ENCODE assay signal across 38 cellular contexts in the genomic region with DNA sequence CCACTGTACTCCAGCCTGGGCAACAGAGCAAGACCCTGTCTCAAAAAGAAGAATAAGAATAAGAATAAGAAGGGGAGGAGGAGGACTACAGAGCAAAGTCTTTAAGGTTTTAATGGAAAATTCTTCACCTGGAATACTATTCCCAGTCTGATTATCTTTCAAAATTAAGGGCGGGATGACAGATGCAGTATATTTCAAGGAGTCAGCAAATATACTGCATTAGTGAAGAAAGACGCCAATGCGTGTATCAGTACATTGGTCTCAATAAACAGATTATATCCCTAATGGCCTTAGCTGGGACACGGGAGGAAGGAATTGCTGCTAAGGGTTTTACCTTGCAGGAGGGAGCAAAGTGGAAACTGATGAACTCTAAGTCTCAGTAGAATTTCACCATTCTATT.
"Had no signal": no experiment of that assay in that cellular context is flagged by ENCODE, and none has a peak within 500 bp of the region (broad histone marks: within the 10 kb centered on the region; RNA-seq: fewer than 3 reads in every experiment).

No MANE protein-coding gene starts in this region.

- H3K4me3 Mint-ChIP-seq: activated B cell treated with CpG ODN at 0.5 μM for 24 hours; activated CD4-positive, alpha-beta memory T cell treated with anti-CD3 and anti-CD28 coated beads for 36 hours; activated CD4-positive, alpha-beta T cell treated with anti-CD3 and anti-CD28 coated beads, Interleukin-2, amount 10 ng/mL, durations not matched to agents 24 days and 14 days; activated CD8-positive, alpha-beta T cell treated with anti-CD3 and anti-CD28 coated beads for 36 hours; activated naive CD4-positive, alpha-beta T cell treated with anti-CD3 and anti-CD28 coated beads, Interleukin-2, amount 10 ng/mL, durations not matched to agents 7 days and 5 days; activated naive CD4-positive, alpha-beta T cell treated with anti-CD3 and anti-CD28 coated beads, Interleukin-2, amount 50 U/mL, for 24 hours; activated naive CD8-positive, alpha-beta T cell; activated naive CD8-positive, alpha-beta T cell treated with anti-CD3 and anti-CD28 coated beads, Interleukin-2, amount 10 ng/mL, durations not matched to agents 7 days and 5 days; activated naive CD8-positive, alpha-beta T cell treated with anti-CD3 and anti-CD28 coated beads, Interleukin-2, amount 50 U/mL, for 24 hours; activated T-cell treated with anti-CD3 and anti-CD28 coated beads, Interleukin-2, amount 50 U/mL, for 4 hours; activated T-cell treated with anti-CD3 and anti-CD28 coated beads, Interleukin-2, amount 50 U/mL, for 72 hours; activated T-helper 1 cell treated with anti-CD3 and anti-CD28 coated beads, Interleukin-12 subunit alpha, Interleukin-12 subunit beta, Interleukin-2, Interleukin-4 antibody, amounts not matched to agents 30 ng/mL and 10 ng/mL and 1 ng/mL, durations not matched to agents 14 hours and 24 hours and 36 hours; activated T-helper 17 cell treated with anti-CD3 and anti-CD28 coated beads, Interleukin-2, amount 50 U/mL, for 72 hours; brain; central memory CD8-positive, alpha-beta T cell; T-helper 1 cell treated with Interleukin-12 subunit alpha and Interleukin-12 subunit beta and Interleukin-4 antibody, amounts not matched to agents 30 μg/mL and 1 μg/mL, for 36 hours; T-helper 2 cell treated with Interferon-gamma antibody and Interleukin-4, amounts not matched to agents 5 μg/mL and 100 μg/mL, for 36 hours had no signal

- H3K9me3 Mint-ChIP-seq: activated naive CD4-positive, alpha-beta T cell treated with anti-CD3 and anti-CD28 coated beads, Interleukin-2, amount 50 U/mL, for 24 hours; activated T-helper 17 cell treated with anti-CD3 and anti-CD28 coated beads, Interleukin-2, amount 50 U/mL, for 72 hours; central memory CD8-positive, alpha-beta T cell had no signal

- H3K27me3 Mint-ChIP-seq: activated naive CD4-positive, alpha-beta T cell treated with anti-CD3 and anti-CD28 coated beads, Interleukin-2, amount 10 ng/mL, durations not matched to agents 7 days and 5 days had no signal

- ATAC-seq: activated CD8-positive, alpha-beta T cell treated with anti-CD3 and anti-CD28 coated beads for 36 hours; activated naive CD8-positive, alpha-beta T cell treated with anti-CD3 and anti-CD28 coated beads, Interleukin-2, amount 50 U/mL, for 24 hours; activated T-cell treated with anti-CD3 and anti-CD28 coated beads, Interleukin-2, amount 50 U/mL, for 4 hours; activated T-cell treated with anti-CD3 and anti-CD28 coated beads, Interleukin-2, amount 50 U/mL, for 72 hours; activated T-helper 17 cell treated with anti-CD3 and anti-CD28 coated beads, Interleukin-2, amount 50 U/mL, for 72 hours had no signal

- H3K27ac ChIP-seq: ascending aorta, cardiac muscle cell, VCaP had no signal

- H3K4me1 ChIP-seq: ascending aorta had no signal

- H3K4me3 ChIP-seq: ascending aorta, cardiac muscle cell had no signal

- H3K27me3 ChIP-seq: ascending aorta, cardiac muscle cell had no signal

- DNase-seq: activated B cell treated with CpG ODN at 0.5 μM for 24 hours; activated CD4-positive, alpha-beta memory T cell treated with anti-CD3 and anti-CD28 coated beads for 36 hours; activated CD4-positive, alpha-beta T cell treated with anti-CD3 and anti-CD28 coated beads for 4 hours; activated CD4-positive, alpha-beta T cell treated with anti-CD3 and anti-CD28 coated beads, Interleukin-2, amount 10 ng/mL, durations not matched to agents 24 days and 14 days; activated CD4-positive, alpha-beta T cell treated with anti-CD3 and anti-CD28 coated beads, Interleukin-2, amount 50 U/mL, for 1 hour; activated CD4-positive, alpha-beta T cell treated with anti-CD3 and anti-CD28 coated beads, Interleukin-2, amount 50 U/mL, for 4 hours; activated CD4-positive, CD25-positive, alpha-beta regulatory T cell treated with anti-CD3 and anti-CD28 coated beads, Interleukin-2, amount 50 U/mL, for 72 hours; activated CD8-positive, alpha-beta memory T cell treated with anti-CD3 and anti-CD28 coated beads, Interleukin-2, amount 50 U/mL, for 4 hours; activated CD8-positive, alpha-beta T cell treated with anti-CD3 and anti-CD28 coated beads for 36 hours; activated effector memory CD4-positive, alpha-beta T cell treated with anti-CD3 and anti-CD28 coated beads, Interleukin-2, amount 50 U/mL, for 16 hours; activated gamma-delta T cell treated with Interleukin-2 at 50 U/mL for 16 hours; activated naive CD4-positive, alpha-beta T cell; activated naive CD4-positive, alpha-beta T cell treated with anti-CD3 and anti-CD28 coated beads, Interleukin-2, amount 10 ng/mL, durations not matched to agents 7 days and 5 days; activated naive CD8-positive, alpha-beta T cell treated with anti-CD3 and anti-CD28 coated beads, Interleukin-2, amount 10 ng/mL, durations not matched to agents 7 days and 5 days; activated naive CD8-positive, alpha-beta T cell treated with anti-CD3 and anti-CD28 coated beads, Interleukin-2, amount 50 U/mL, for 24 hours; activated T-cell treated with anti-CD3 and anti-CD28 coated beads for 4 hours; activated T-cell treated with anti-CD3 and anti-CD28 coated beads, Interleukin-2, amount 50 U/mL, for 1 hour; activated T-cell treated with anti-CD3 and anti-CD28 coated beads, Interleukin-2, amount 50 U/mL, for 4 hours; activated T-cell treated with anti-CD3 and anti-CD28 coated beads, Interleukin-2, amount 50 U/mL, for 72 hours; amygdala; anterior cingulate cortex; caudate nucleus; cerebellar nuclear complex; T-helper 2 cell; T-helper 9 cell had no signal

- FAIRE-seq: bronchial epithelial cell, TTC549 had no signal

- H3K36me3 Mint-ChIP-seq: activated CD4-positive, alpha-beta memory T cell treated with anti-CD3 and anti-CD28 coated beads for 36 hours; activated naive CD8-positive, alpha-beta T cell treated with anti-CD3 and anti-CD28 coated beads, Interleukin-2, amount 10 ng/mL, durations not matched to agents 7 days and 5 days; brain had no signal

- H3K4me1 Mint-ChIP-seq: activated B cell treated with CpG ODN at 0.5 μM for 24 hours; activated CD4-positive, alpha-beta T cell treated with anti-CD3 and anti-CD28 coated beads, Interleukin-2, amount 10 ng/mL, durations not matched to agents 24 days and 14 days; activated naive CD4-positive, alpha-beta T cell treated with anti-CD3 and anti-CD28 coated beads, Interleukin-2, amount 10 ng/mL, durations not matched to agents 7 days and 5 days; activated naive CD4-positive, alpha-beta T cell treated with anti-CD3 and anti-CD28 coated beads, Interleukin-2, amount 50 U/mL, for 24 hours; activated naive CD8-positive, alpha-beta T cell treated with anti-CD3 and anti-CD28 coated beads, Interleukin-2, amount 10 ng/mL, durations not matched to agents 7 days and 5 days; activated naive CD8-positive, alpha-beta T cell treated with anti-CD3 and anti-CD28 coated beads, Interleukin-2, amount 50 U/mL, for 24 hours; activated T-helper 17 cell treated with anti-CD3 and anti-CD28 coated beads, Interleukin-2, amount 50 U/mL, for 72 hours; brain; central memory CD8-positive, alpha-beta T cell had no signal

- H3K27ac Mint-ChIP-seq: activated B cell treated with CpG ODN at 0.5 μM for 24 hours; activated CD4-positive, alpha-beta memory T cell treated with anti-CD3 and anti-CD28 coated beads for 36 hours; activated CD4-positive, alpha-beta T cell treated with anti-CD3 and anti-CD28 coated beads, Interleukin-2, amount 10 ng/mL, durations not matched to agents 24 days and 14 days; activated CD8-positive, alpha-beta T cell treated with anti-CD3 and anti-CD28 coated beads for 36 hours; activated naive CD4-positive, alpha-beta T cell treated with anti-CD3 and anti-CD28 coated beads, Interleukin-2, amount 10 ng/mL, durations not matched to agents 7 days and 5 days; activated naive CD4-positive, alpha-beta T cell treated with anti-CD3 and anti-CD28 coated beads, Interleukin-2, amount 50 U/mL, for 24 hours; activated naive CD8-positive, alpha-beta T cell; activated naive CD8-positive, alpha-beta T cell treated with anti-CD3 and anti-CD28 coated beads, Interleukin-2, amount 10 ng/mL, durations not matched to agents 7 days and 5 days; activated naive CD8-positive, alpha-beta T cell treated with anti-CD3 and anti-CD28 coated beads, Interleukin-2, amount 50 U/mL, for 24 hours; activated T-cell treated with anti-CD3 and anti-CD28 coated beads, Interleukin-2, amount 50 U/mL, for 72 hours; activated T-helper 1 cell treated with anti-CD3 and anti-CD28 coated beads, Interleukin-12 subunit alpha, Interleukin-12 subunit beta, Interleukin-2, Interleukin-4 antibody, amounts not matched to agents 30 ng/mL and 10 ng/mL and 1 ng/mL, durations not matched to agents 14 hours and 24 hours and 36 hours; activated T-helper 17 cell treated with anti-CD3 and anti-CD28 coated beads, Interleukin-2, amount 50 U/mL, for 72 hours; brain; T-helper 1 cell treated with Interleukin-12 subunit alpha and Interleukin-12 subunit beta and Interleukin-4 antibody, amounts not matched to agents 30 μg/mL and 1 μg/mL, for 36 hours; T-helper 2 cell treated with Interferon-gamma antibody and Interleukin-4, amounts not matched to agents 5 μg/mL and 100 μg/mL, for 36 hours had no signal

- H3K36me3 ChIP-seq: ascending aorta, cardiac muscle cell had no signal

- H3K9me3 ChIP-seq: ascending aorta had no signal
